13 cellular contexts compared by ENCODE assay signal in genomic region chr11:45264839-45265515, GRCh38. TPM values are rescaled to one million over a fixed set of nuclear protein-coding genes. Genes with fewer than 3 reads are reported as not detected.
DNase-seq lines count a peak whose midpoint lies in the region; ATAC-seq and TF ChIP-seq lines count a peak whose summit lies in the region.
"Had no signal": no experiment of that assay in that cellular context is flagged by ENCODE, and none has a peak within 500 bp of the region (broad histone marks: within the 10 kb centered on the region; RNA-seq: fewer than 3 reads in every experiment).

No MANE protein-coding gene starts in this region.

- H3K4me3 ChIP-seq in smooth muscle cell (no peak overlapping the region), esophagus squamous epithelium (no peak overlapping the region)
- H3K4me3 ChIP-seq: ovary had no signal

- H3K27me3 ChIP-seq in smooth muscle cell (ENCODE audit: low read depth) = peaks cover 14% of the 10 kb centered on the region
- H3K27me3 ChIP-seq in esophagus squamous epithelium = peaks cover 0 to 63% (median 0%) of the 10 kb centered on the region in 4 donors
- H3K27me3 ChIP-seq: ovary had no signal

- intact Hi-C loops in esophagus squamous epithelium (cut with DNase I) = no loop called here

- no peak for TF ChIP-seq CTCF in smooth muscle cell (IDR thresholded peaks at IDR 0.05; ENCODE audit: borderline replicate concordance, insufficient read depth, poor library complexity, severe bottlenecking)
- no peak for TF ChIP-seq CTCF in esophagus squamous epithelium (IDR thresholded peaks at IDR 0.05)

- peak overlapping the region; percentile 52 for H2AFZ ChIP-seq in smooth muscle cell (ENCODE audit: low read depth)

- no peaks in the 10 kb centered on the region for H3F3A ChIP-seq in smooth muscle cell (ENCODE audit: low read depth)

- peak overlapping the region; percentile 44 for H3K9ac ChIP-seq in smooth muscle cell (ENCODE audit: low read depth)

- ATAC-seq in SK-N-SH treated with all-trans-retinoic acid at 6 μM for 48 hours (peak; percentile 62; the same call in 2 of the 3 replicates), HG03175 (IDR thresholded peaks at IDR 0.05; ENCODE audit: unreplicated experiment) (no peak), HG02763 (IDR thresholded peaks at IDR 0.05; ENCODE audit: unreplicated experiment) (no peak)

- peak overlapping the region; percentile 68 for H3K4me2 ChIP-seq in smooth muscle cell

- DNase-seq in NCI-H1694 treated with DMSO at 0.1 percent for 48 hours (lab: John Stamatoyannopoulos, UW) (peak; percentile 38), NCI-H1694 (lab: John Stamatoyannopoulos, UW) (no peak), fibroblast of the conjunctiva (ENCODE audit: low read depth) (peak; percentile 50), smooth muscle cell (lab: John Stamatoyannopoulos, UW; ENCODE audit: unreplicated experiment) (no peak), esophagus squamous epithelium (lab: John Stamatoyannopoulos, UW) (no peak)
- DNase-seq: 8988T, cerebellar nuclear complex, NCI-H446 treated with DMSO at 0.1 percent for 48 hours, ovary had no signal

- 41% methylated on average over 11 of the region's 11 CpGs for WGBS in smooth muscle cell (ENCODE audit: low lambda C conversion rate)
- WGBS in esophagus squamous epithelium, 2 donors = 35% methylated on average over 11 of the region's 11 CpGs

- H3K36me3 ChIP-seq in smooth muscle cell (ENCODE audit: low read depth) = no peaks in the 10 kb centered on the region
- H3K36me3 ChIP-seq in esophagus squamous epithelium = no peaks in the 10 kb centered on the region
- H3K36me3 ChIP-seq: ovary had no signal

- no peaks in the 10 kb centered on the region for H3K79me2 ChIP-seq in smooth muscle cell (ENCODE audit: low read depth)

- H3K9me3 ChIP-seq in smooth muscle cell (replicated peaks; ENCODE audit: low read depth) (no peaks in the 10 kb centered on the region), esophagus squamous epithelium (no peaks in the 10 kb centered on the region)
- H3K9me3 ChIP-seq: ovary had no signal

- H3K4me1 ChIP-seq in smooth muscle cell (ENCODE audit: low read depth) (no peaks in the 10 kb centered on the region), esophagus squamous epithelium (peaks cover 7 to 16% (median 7%) of the 10 kb centered on the region in 3 donors)

- H3K27ac ChIP-seq in smooth muscle cell (ENCODE audit: low read depth) (peak overlapping the region; percentile 84), esophagus squamous epithelium (peak overlapping the region in 1 of 4 donors; percentile 46)
- H3K27ac ChIP-seq: ovary had no signal

- no peaks in the 10 kb centered on the region for H4K20me1 ChIP-seq in smooth muscle cell (ENCODE audit: low read depth)

- TF ChIP-seq POLR2A in esophagus squamous epithelium (IDR thresholded peaks at IDR 0.05) = no peak

TF ChIP-seq in SK-N-SH treated with all-trans-retinoic acid at 6 μM for 48 hours, 23 proteins besides CTCF, POLR2A, EP300 and RAD21:
- no peak for TF ChIP-seq OSR1 (CRISPR knock-in tag; IDR thresholded peaks at IDR 0.05)
- no peak for TF ChIP-seq ARNTL (CRISPR knock-in tag; IDR thresholded peaks at IDR 0.05; ENCODE audit: borderline replicate concordance, low read depth)
- TF ChIP-seq TSHZ2 (CRISPR knock-in tag; IDR thresholded peaks at IDR 0.05) = no peak
- no peak for TF ChIP-seq PPARA (CRISPR knock-in tag; IDR thresholded peaks at IDR 0.05; ENCODE audit: borderline replicate concordance)
- TF ChIP-seq ZFP30 (CRISPR knock-in tag; IDR thresholded peaks at IDR 0.05) = no peak
- TF ChIP-seq GLIS3 (CRISPR knock-in tag; IDR thresholded peaks at IDR 0.05) = no peak
- no peak for TF ChIP-seq ZNF8 (CRISPR knock-in tag; IDR thresholded peaks at IDR 0.05)
TF ChIP-seq in SK-N-SH treated with all-trans-retinoic acid at 6 μM for 48 hours: peak in this region for 0.

RNA-seq across cellular contexts. Expression of gene SYT13, which starts 21.2 kb away (rescaled TPM):
- total RNA-seq in smooth muscle cell (0.76 and 1.3 TPM in 2 replicates), esophagus squamous epithelium (under 1 TPM in 2 of 4 donors, not detected in 2; 0.04 to 0.15 TPM)
- polyA plus RNA-seq in smooth muscle cell = 0.24 and 0.47 TPM in 2 replicates
- total RNA-seq: T-helper 1 cell treated with Interleukin-12 subunit alpha and Interleukin-12 subunit beta and Interleukin-4 antibody, amounts not matched to agents 30 ng/mL and 1 ng/mL, for 36 hours had no signal

Comparison
In these comparisons a context has a peak if more than half of its experiments do, and no peak if none do; other contexts are left out.
1. DNase-seq: peak in NCI-H1694 treated with DMSO at 0.1 percent for 48 hours (single experiment) and fibroblast of the conjunctiva (single experiment); none in NCI-H1694 (single experiment), smooth muscle cell (single experiment) and esophagus squamous epithelium (single experiment).